8 cellular contexts compared by ENCODE assay signal in the genomic region with DNA sequence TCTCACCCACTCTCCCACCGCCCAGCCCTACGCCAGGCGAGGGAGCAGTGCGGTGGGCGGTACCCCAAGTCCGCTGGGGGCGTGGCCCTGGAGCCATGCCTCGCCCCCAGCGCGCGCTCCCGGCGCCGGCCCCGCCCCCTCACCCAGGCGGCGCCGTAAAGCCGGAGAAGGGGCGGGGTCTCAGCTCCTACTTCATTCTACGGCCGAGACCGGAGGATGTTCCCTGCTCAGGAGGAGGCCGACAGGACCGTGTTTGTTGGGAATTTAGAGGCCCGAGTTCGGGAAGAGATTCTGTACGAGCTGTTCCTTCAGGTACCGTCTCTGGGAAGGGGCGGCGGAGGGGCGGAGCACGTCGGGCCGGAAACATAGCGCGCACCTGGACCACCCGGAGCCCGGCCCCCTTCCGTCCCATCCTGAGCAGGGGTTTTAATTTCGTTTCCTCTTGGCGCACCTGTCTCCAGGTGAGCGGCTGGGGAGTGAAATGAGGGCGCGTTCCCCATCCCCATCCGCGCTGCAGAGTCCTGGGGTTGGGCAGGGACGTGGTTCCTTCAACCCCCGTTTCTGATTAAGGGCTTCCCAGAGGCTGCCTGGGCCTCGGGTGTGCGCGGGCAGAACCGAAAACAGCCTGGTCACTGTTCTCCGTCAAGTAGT. TPM values are rescaled to one million over a fixed set of nuclear protein-coding genes. Genes with fewer than 3 reads are reported as not detected.
DNase-seq lines count a peak whose midpoint lies in the region; ATAC-seq, FAIRE-seq and TF ChIP-seq lines count a peak whose summit lies in the region.

A gene with protein sequence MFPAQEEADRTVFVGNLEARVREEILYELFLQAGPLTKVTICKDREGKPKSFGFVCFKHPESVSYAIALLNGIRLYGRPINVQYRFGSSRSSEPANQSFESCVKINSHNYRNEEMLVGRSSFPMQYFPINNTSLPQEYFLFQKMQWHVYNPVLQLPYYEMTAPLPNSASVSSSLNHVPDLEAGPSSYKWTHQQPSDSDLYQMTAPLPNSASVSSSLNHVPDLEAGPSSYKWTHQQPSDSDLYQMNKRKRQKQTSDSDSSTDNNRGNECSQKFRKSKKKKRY (plus strand): TSS at position 187 of the 651 bp plus-strand sequence. CDS start 30 bp downstream, at position 217.

- H3K27ac ChIP-seq in HUES48 (ENCODE audit: low read depth, low read length) (peak within 1 kb of the TSS; percentile 54), cardiac muscle cell (no peak within 1 kb of the TSS), pancreas (peak within 1 kb of the TSS in 1 of 4 donors; percentile 13), thymus (ENCODE audit: low read depth) (no peak within 1 kb of the TSS)

- TF ChIP-seq CTCF in cardiac muscle cell (IDR thresholded peaks at IDR 0.05; ENCODE audit: low read depth, low read length) (no peak), pancreas (IDR thresholded peaks at IDR 0.05) (no peak)

- intact Hi-C loops in pancreas (cut with DNase I): no loop called here

- 1% methylated on average over 54 of the region's 54 CpGs for WGBS in pancreas, 2 donors
- under 1% methylated on average over 54 of the region's 54 CpGs for WGBS in thymus

- ATAC-seq in GM21360 (IDR thresholded peaks at IDR 0.05; ENCODE audit: unreplicated experiment): peak; percentile 96
- peak; percentile 99 to 100 (median 100) for ATAC-seq in pancreas

- no peaks in the 10 kb centered on the region for H3K9me3 ChIP-seq in HUES48 (ENCODE audit: control insufficient read depth, insufficient read depth, low read length)
- no peaks in the 10 kb centered on the region for H3K9me3 ChIP-seq in cardiac muscle cell (ENCODE audit: low read depth)
- no peaks in the 10 kb centered on the region for H3K9me3 ChIP-seq in pancreas
- no peaks in the 10 kb centered on the region for H3K9me3 ChIP-seq in thymus (ENCODE audit: control insufficient read depth)

- H3K9ac ChIP-seq in HUES48 (ENCODE audit: low read depth, low read length): peak within 1 kb of the TSS; percentile 46

- H3K36me3 ChIP-seq in HUES48 (ENCODE audit: control insufficient read depth, insufficient read depth, low read length) (no peaks in the 10 kb centered on the region), cardiac muscle cell (no peaks in the 10 kb centered on the region), pancreas (no peaks in the 10 kb centered on the region), thymus (ENCODE audit: control insufficient read depth, insufficient read depth) (no peaks in the 10 kb centered on the region)

- FAIRE-seq in pancreas (lab: Jason Lieb, UNC): no peak

- no peaks in the 10 kb centered on the region for H3K27me3 ChIP-seq in HUES48 (ENCODE audit: control insufficient read depth, insufficient read depth, low read length)
- peaks cover 5% of the 10 kb centered on the region for H3K27me3 ChIP-seq in cardiac muscle cell
- H3K27me3 ChIP-seq in pancreas: peaks cover 0 to 5% (median 0%) of the 10 kb centered on the region in 4 donors
- H3K27me3 ChIP-seq in thymus (ENCODE audit: control insufficient read depth, insufficient read depth): no peaks in the 10 kb centered on the region

- H3K4me3 ChIP-seq in HUES48 (ENCODE audit: low read depth, low read length): peak within 1 kb of the TSS; percentile 99
- H3K4me3 ChIP-seq in cardiac muscle cell: peak within 1 kb of the TSS; percentile 91
- peak within 1 kb of the TSS; percentile 51 to 74 (median 63) for H3K4me3 ChIP-seq in pancreas
- peak within 1 kb of the TSS; percentile 56 for H3K4me3 ChIP-seq in thymus (ENCODE audit: low read length)

- peaks cover 13% of the 10 kb centered on the region; the same call in 1 of the 2 replicates for H3K4me1 ChIP-seq in HUES48 (ENCODE audit: control insufficient read depth, insufficient read depth, low read length)
- H3K4me1 ChIP-seq in cardiac muscle cell (ENCODE audit: low read depth): no peaks in the 10 kb centered on the region
- H3K4me1 ChIP-seq in pancreas: no peaks in the 10 kb centered on the region
- peaks cover 5% of the 10 kb centered on the region for H3K4me1 ChIP-seq in thymus (ENCODE audit: control insufficient read depth, insufficient read depth, low read length)

- peak; percentile 9 for DNase-seq in COLO829 (ENCODE audit: low spot score)
- peak; percentile 68 for DNase-seq in SK-N-DZ (ENCODE audit: low spot score)
- DNase-seq in activated naive CD4-positive, alpha-beta T cell treated with anti-CD3 and anti-CD28 coated beads, Interleukin-2, amount 50 U/mL, for 16 hours: peak; percentile 85
- peak; percentile 52 to 92 for DNase-seq in cardiac muscle cell (ENCODE audit: low read depth in 1 of 2, low spot score in 1 of 2)
- peak; percentile 65 to 91 (median 80) for DNase-seq in pancreas

RNA-seq across cellular contexts. Expression of the gene that starts here (rescaled TPM):
- polyA plus RNA-seq in SK-N-DZ (2014; cell fraction: cytosol; rRNA removed): 0.15 TPM in 1 of 2 replicates, not detected in the other
- 0.44 and 2.8 TPM in 2 replicates for polyA plus RNA-seq in SK-N-DZ (2014; cell fraction: nucleus; rRNA removed)
- total RNA-seq in cardiac muscle cell: 1.8 and 5.0 TPM in 2 replicates
- 2.6 and 3.3 TPM in 2 replicates for polyA plus RNA-seq in cardiac muscle cell
- total RNA-seq in pancreas: 1 to 10 TPM in 1 of 6 donors, under 1 TPM in 5; 0.28 to 1.5 (median 0.50) TPM
- 1 to 10 TPM; 1.6 to 4.3 TPM for polyA plus RNA-seq in pancreas
- polyA plus RNA-seq in thymus: 3.5 TPM

Comparison
In these comparisons a context has a peak if more than half of its experiments do, and no peak if none do; other contexts are left out.
1. DNase-seq: peak in every context shown above with its lines; median percentile 85 in activated naive CD4-positive, alpha-beta T cell treated with anti-CD3 and anti-CD28 coated beads, Interleukin-2, amount 50 U/mL, for 16 hours; 80 in pancreas; 72 in cardiac muscle cell; 68 in SK-N-DZ; 9 in COLO829.